Comparison of ENCODE assay signal across 8 cellular contexts in genomic region chr12:38921025-38921677, GRCh38. TPM values are rescaled to one million over a fixed set of nuclear protein-coding genes. Genes with fewer than 3 reads are reported as not detected.
DNase-seq lines count a peak whose midpoint lies in the region; ATAC-seq, FAIRE-seq and TF ChIP-seq lines count a peak whose summit lies in the region.

No MANE protein-coding gene starts in this region.

- POLR2A ChIA-PET in Panc1 (lab: Charles Lee): interaction anchor here (0.6 kb wide), 1 partner anchor 279 kb away, joined by 3 read pairs; no protein-coding TSS in a partner anchor

- CTCF ChIA-PET in Panc1 (lab: Charles Lee): interaction anchor here (0.5 to 1.5 kb wide), 8 partner anchors 11 to 782 kb away, joined by 3 to 19 read pairs (median 4); partner anchors contain the start of gene CPNE8

- H3K27ac ChIP-seq in Panc1 (ENCODE audit: low read length): no peak overlapping the region
- no peak overlapping the region for H3K27ac ChIP-seq in lung (ENCODE audit: low read depth in 1 of 2, low read length in 1 of 2)
- H3K27ac ChIP-seq in ascending aorta: no peak overlapping the region

- DNase-seq in G401 (ENCODE audit: low spot score) (peak; percentile 12), Panc1 (ENCODE audit: low read depth, low spot score) (peak; percentile 54), bronchial epithelial cell (ENCODE audit: low read depth) (peak; percentile 80), lung (ENCODE audit: low spot score) (peak; percentile 51), ascending aorta (ENCODE audit: low spot score in 2 of 2) (no peak), activated gamma-delta T cell (lab: John Stamatoyannopoulos, UW) (no peak)

- H3K4me3 ChIP-seq in Panc1 (ENCODE audit: low read depth in 2 of 2, low read length in 2 of 2) (no peak overlapping the region), bronchial epithelial cell (ENCODE audit: low read depth, low read length) (no peak overlapping the region), lung (no peak overlapping the region), ascending aorta (no peak overlapping the region)

- no peaks in the 10 kb centered on the region for H3K36me3 ChIP-seq in Panc1 (ENCODE audit: control insufficient read depth, insufficient read depth, low read length)
- H3K36me3 ChIP-seq in bronchial epithelial cell (ENCODE audit: control insufficient read depth, insufficient read depth, low read length): no peaks in the 10 kb centered on the region
- no peaks in the 10 kb centered on the region for H3K36me3 ChIP-seq in lung (ENCODE audit: control insufficient read depth in 2 of 2, insufficient read depth in 2 of 2, low read length in 2 of 2)
- H3K36me3 ChIP-seq in ascending aorta: no peaks in the 10 kb centered on the region

- H3K27me3 ChIP-seq in Panc1 (ENCODE audit: control insufficient read depth, insufficient read depth, low read length) (no peaks in the 10 kb centered on the region), bronchial epithelial cell (ENCODE audit: control insufficient read depth, insufficient read depth, low read length) (no peaks in the 10 kb centered on the region), lung (ENCODE audit: control insufficient read depth, insufficient read depth) (no peaks in the 10 kb centered on the region), ascending aorta (no peaks in the 10 kb centered on the region)

- H3K4me1 ChIP-seq in Panc1 (ENCODE audit: control insufficient read depth, insufficient read depth, low read length) (no peaks in the 10 kb centered on the region), lung (ENCODE audit: control insufficient read depth in 2 of 2, insufficient read depth in 2 of 2, low read length in 2 of 2) (no peaks in the 10 kb centered on the region), ascending aorta (no peaks in the 10 kb centered on the region)

- H3K9me3 ChIP-seq in Panc1 (ENCODE audit: control insufficient read depth, insufficient read depth, low read depth, low read length) (no peaks in the 10 kb centered on the region), lung (ENCODE audit: control insufficient read depth in 2 of 2, insufficient read depth in 1 of 2, low read length in 1 of 2) (no peaks in the 10 kb centered on the region), ascending aorta (no peaks in the 10 kb centered on the region)

- intact Hi-C loops in Panc1 (cut with micrococcal nuclease; ENCODE audit: unreplicated experiment) (loop anchor here (2.0 kb wide), 2 partner anchors 182 to 352 kb away; no protein-coding TSS in a partner anchor), ascending aorta (cut with DNase I) (no loop called here)

- WGBS in lung, 2 donors: 18 to 22% methylated on average over 2 of the region's 2 CpGs

- no TSS peak for BruUV-seq in Panc1 (replicated peaks; lab: Mats Ljungman, UMichigan)

- no peak for FAIRE-seq in bronchial epithelial cell (lab: Jason Lieb, UNC)

- ATAC-seq in GM21360 (IDR thresholded peaks at IDR 0.05; ENCODE audit: unreplicated experiment): peak; percentile 98
- peak; percentile 94 for ATAC-seq in HG03571 (IDR thresholded peaks at IDR 0.05; ENCODE audit: unreplicated experiment)
- ATAC-seq in Panc1: peak; percentile 92
- peak; percentile 69 for ATAC-seq in lung (ENCODE audit: insufficient read depth, low FRiP score)

- TF ChIP-seq CTCF in Panc1 (IDR thresholded peaks at IDR 0.05) (peak; percentile 74; the same call in 1 of the 2 replicates), bronchial epithelial cell (IDR thresholded peaks at IDR 0.05; ENCODE audit: insufficient read depth, low read length, severe bottlenecking) (peak; percentile 64), lung (IDR thresholded peaks at IDR 0.05; ENCODE audit: control extremely low read depth, extremely low read depth) (no peak), ascending aorta (IDR thresholded peaks at IDR 0.05) (peak in 1 of 3 experiments; percentile 28)

- in situ Hi-C loops in G401 (cut with HindIII; ENCODE audit: low sequenced_read_pairs) (no loop called here), Panc1 (cut with HindIII; ENCODE audit: low pct_unique_long_range_greater_than_20kb, low sequenced_read_pairs) (no loop called here)

RNA-seq across cellular contexts. Expression of gene CPNE8, which starts 15.8 kb away (rescaled TPM):
- total RNA-seq in G401 (2014; rRNA removed; shearing (Covaris generic)): 12.7 and 16.1 TPM in 2 replicates
- total RNA-seq in Panc1 (2021; ENCODE audit: unreplicated experiment): 23.6 TPM
- 7.9 TPM for polyA plus RNA-seq in Panc1 (2012; ENCODE audit: insufficient read length)
- 6.8 and 7.1 TPM in 2 replicates for total RNA-seq in bronchial epithelial cell
- total RNA-seq in lung: 10 to 100 TPM; 13.9 to 20.1 TPM
- 10 to 100 TPM in 1 of 2 donors, 1 to 10 TPM in 1; 9.2 to 16.7 TPM for polyA plus RNA-seq in lung
- total RNA-seq in ascending aorta: 18.6 TPM

Comparison
In these comparisons a context has a peak if more than half of its experiments do, and no peak if none do; other contexts are left out.
1. DNase-seq: peak in G401 (single experiment), Panc1 (single experiment), bronchial epithelial cell (single experiment) and lung (single experiment); none in ascending aorta (0 of 2) and activated gamma-delta T cell (single experiment).
2. Peak in every context shown above with its lines, with median percentiles within 50 percentile points of each other: ATAC-seq.